17 cellular contexts compared by ENCODE assay signal in the genomic region with DNA sequence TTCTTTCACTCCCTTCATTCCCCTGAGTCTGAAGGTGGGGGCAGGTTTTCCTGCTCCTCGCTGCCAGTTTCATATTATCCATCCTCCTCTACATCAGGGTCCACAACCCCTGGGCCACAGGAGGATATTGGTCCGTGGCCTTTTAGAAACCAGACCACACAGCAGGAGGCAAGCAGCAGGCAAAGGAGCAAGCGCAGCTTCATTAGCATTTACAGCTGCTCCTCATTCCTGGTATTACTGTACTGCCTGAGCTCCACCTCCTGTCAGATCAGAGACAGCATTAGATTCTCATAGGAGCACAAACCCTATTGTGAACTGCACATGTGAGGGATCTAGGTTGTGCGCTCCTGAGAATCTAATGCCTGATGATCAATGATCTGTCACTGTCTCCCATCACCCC.
DNase-seq lines count a peak whose midpoint lies in the region; ATAC-seq, FAIRE-seq and TF ChIP-seq lines count a peak whose summit lies in the region.
"Had no signal": no experiment of that assay in that cellular context is flagged by ENCODE, and none has a peak within 500 bp of the region (broad histone marks: within the 10 kb centered on the region; RNA-seq: fewer than 3 reads in every experiment).

No MANE protein-coding gene starts in this region.

- H3K27me3 ChIP-seq in SK-N-SH (ENCODE audit: insufficient read depth), result peaks cover 8% of the 10 kb centered on the region; the same call in 1 of the 2 replicates
- H3K27me3 ChIP-seq in H1 (replicated peaks in 1 of 4; ENCODE audit: control insufficient read depth in 3 of 4, extremely low read depth in 1 of 4, insufficient read depth in 3 of 4, low read length in 3 of 4), result no peaks in the 10 kb centered on the region
- no peaks in the 10 kb centered on the region for H3K27me3 ChIP-seq in right cardiac atrium (ENCODE audit: control insufficient read depth, insufficient read depth)

- H3K4me2 ChIP-seq in SK-N-SH (no peak overlapping the region), H1 (ENCODE audit: insufficient read depth in 1 of 2, low read depth in 2 of 2, low read length in 2 of 2) (no peak overlapping the region)

- H3K4me1 ChIP-seq in SK-N-SH (ENCODE audit: control insufficient read depth in 1 of 2, insufficient read depth in 2 of 2, low read depth in 1 of 2, low read length in 1 of 2), result 0 out of 4 replicates have a peak, but pooled peaks cover 0 to 4% of the 10 kb centered on the region in 2 experiments
- H3K4me1 ChIP-seq in H1 (replicated peaks in 1 of 4; ENCODE audit: control insufficient read depth in 3 of 4, insufficient read depth in 4 of 4, low read length in 3 of 4), result peaks cover 0 to 4% (median 1%) of the 10 kb centered on the region in 4 experiments; a peak in 3 of 7 replicates
- H3K4me1 ChIP-seq in right cardiac atrium (ENCODE audit: control insufficient read depth, insufficient read depth, low read length), result peaks cover 2% of the 10 kb centered on the region
- H3K4me1 ChIP-seq: Caco-2 had no signal

- H2BK120ac ChIP-seq in H1 (replicated peaks; ENCODE audit: low read depth, low read length), result no peak overlapping the region

- no peak overlapping the region for H4K5ac ChIP-seq in H1 (ENCODE audit: insufficient read length, low read depth, low read length)

- no peak overlapping the region for H3K27ac ChIP-seq in SK-N-SH (ENCODE audit: low read depth in 2 of 2, low read length in 1 of 2)
- no peak overlapping the region for H3K27ac ChIP-seq in H1 (ENCODE audit: low read depth, low read length)
- no peak overlapping the region for H3K27ac ChIP-seq in right cardiac atrium (ENCODE audit: low read length)
- H3K27ac ChIP-seq: RWPE1 had no signal

- H3K4ac ChIP-seq in H1 (replicated peaks; ENCODE audit: insufficient read length, low read depth, low read length), result no peak overlapping the region

- TF ChIP-seq POLR2A in H1 (IDR thresholded peaks at IDR 0.05; ENCODE audit: control extremely low read depth in 1 of 2, low read depth in 2 of 2, low read length in 2 of 2), result no peak

- H3K79me2 ChIP-seq in SK-N-SH (ENCODE audit: insufficient read depth) (no peaks in the 10 kb centered on the region), H1 (ENCODE audit: control insufficient read depth in 1 of 2, insufficient read depth in 2 of 2, low read length in 2 of 2) (no peaks in the 10 kb centered on the region)

- H4K91ac ChIP-seq in H1 (replicated peaks; ENCODE audit: insufficient read length, low read length), result no peak overlapping the region

- peak overlapping the region; percentile 50; the same call in 1 of the 2 replicates for H2BK12ac ChIP-seq in H1 (ENCODE audit: low read depth, low read length)

- TF ChIP-seq CTCF in SK-N-SH (IDR thresholded peaks at IDR 0.05), result no peak
- TF ChIP-seq CTCF in H1 (IDR thresholded peaks at IDR 0.05; ENCODE audit: control extremely low read depth in 1 of 3, insufficient read depth in 1 of 3, low read depth in 1 of 3, low read length in 3 of 3), result no peak

- intact Hi-C loops in right cardiac atrium (cut with DNase I), result no loop called here

- DNase-seq in SK-N-SH (no peak), NCI-H524 treated with DMSO at 0.1 percent for 48 hours (lab: John Stamatoyannopoulos, UW) (peak; percentile 25), H1 (ENCODE audit: low read depth in 1 of 2, low spot score in 2 of 2) (no peak), right cardiac atrium (no peak)
- DNase-seq in activated CD4-positive, CD25-positive, alpha-beta regulatory T cell (lab: John Stamatoyannopoulos, UW), result no peak
- DNase-seq: Caco-2; CD4-positive, alpha-beta T cell; KBM-7; NCI-H1105; NCI-H1694 treated with DMSO at 0.1 percent for 48 hours; NCI-H2107; SIG-M5 had no signal

- H2BK5ac ChIP-seq in H1 (ENCODE audit: low read depth, low read length), result no peak overlapping the region

- CTCF ChIA-PET in SK-N-SH (lab: Yijun Ruan, JAX) (no interaction called here), H1 (lab: Charles Lee; ENCODE audit: partially characterized antibody) (no interaction called here)

- no peak overlapping the region for H4K8ac ChIP-seq in H1 (ENCODE audit: extremely low read depth, insufficient read depth, low read length)

- ATAC-seq in SK-N-SH treated with all-trans-retinoic acid at 6 μM for 48 hours (peak; percentile 45), GM18858 (IDR thresholded peaks at IDR 0.05; ENCODE audit: unreplicated experiment) (no peak), right cardiac atrium (no peak)
- ATAC-seq: GM12878 had no signal

- TF ChIP-seq RAD21 in SK-N-SH (IDR thresholded peaks at IDR 0.05; ENCODE audit: low read length), result no peak
- TF ChIP-seq RAD21 in H1 (IDR thresholded peaks at IDR 0.05 in 1 of 2, conservative IDR thresholded peaks at IDR 0.05 in 1 of 2; ENCODE audit: low read depth in 2 of 2, low read length in 2 of 2), result no peak

- H2BK15ac ChIP-seq in H1 (ENCODE audit: low read length), result no peak overlapping the region

- 49% methylated on average over 4 of the region's 4 CpGs for WGBS in SK-N-SH (ENCODE audit: low lambda C conversion rate)
- 83% methylated on average over 4 of the region's 4 CpGs; no CpG with 5 or more reads in 1 of the 2 experiments for WGBS in H1 (ENCODE audit: extremely low coverage in 1 of 2, insufficient coverage in 1 of 2, insufficient read length in 1 of 2, insufficient replicate concordance in 2 of 2, low coverage in 1 of 2, low lambda C conversion rate in 2 of 2, missing lambda C conversion rate in 1 of 2), 2 experiments
- WGBS in right cardiac atrium, result 80% methylated on average over 4 of the region's 4 CpGs

- H3K23me2 ChIP-seq in H1 (ENCODE audit: low read depth, low read length), result no peaks in the 10 kb centered on the region

- H2AK5ac ChIP-seq in H1 (ENCODE audit: low read depth, low read length), result no peak overlapping the region

- no peak for FAIRE-seq in H1 (lab: Jason Lieb, UNC)
- FAIRE-seq: A204.1, GM12878 had no signal

- H3K9ac ChIP-seq in SK-N-SH (no peak overlapping the region), H1 (replicated peaks in 1 of 4; ENCODE audit: extremely low read depth in 1 of 4, low read depth in 3 of 4, low read length in 3 of 4) (no peak overlapping the region)

- no peaks in the 10 kb centered on the region for H3K9me3 ChIP-seq in SK-N-SH
- H3K9me3 ChIP-seq in H1 (ENCODE audit: insufficient read depth in 2 of 2, low read depth in 1 of 2, low read length in 1 of 2), result no peaks in the 10 kb centered on the region
- no peaks in the 10 kb centered on the region for H3K9me3 ChIP-seq in right cardiac atrium (ENCODE audit: control insufficient read depth, low read length)
- H3K9me3 ChIP-seq: Caco-2 had no signal

- H3K18ac ChIP-seq in H1 (ENCODE audit: extremely low read depth, low read length), result no peak overlapping the region

- H3F3A ChIP-seq in SK-N-SH (replicated peaks; ENCODE audit: insufficient read depth), result peaks cover 9% of the 10 kb centered on the region

- H3K36me3 ChIP-seq in SK-N-SH (replicated peaks in 1 of 2; ENCODE audit: control insufficient read depth in 1 of 2, insufficient read depth in 2 of 2, low read length in 1 of 2), result no peaks in the 10 kb centered on the region
- H3K36me3 ChIP-seq in H1 (ENCODE audit: control insufficient read depth in 2 of 4, insufficient read depth in 4 of 4, low read length in 3 of 4), result no peaks in the 10 kb centered on the region

- H3K9me2 ChIP-seq in SK-N-SH, result no peaks in the 10 kb centered on the region

- H3K56ac ChIP-seq in H1 (replicated peaks; ENCODE audit: insufficient read length, low read depth, low read length), result no peak overlapping the region

- TF ChIP-seq EP300 in SK-N-SH (IDR thresholded peaks at IDR 0.05; ENCODE audit: borderline replicate concordance in 1 of 2, low read depth in 1 of 2, low read length in 1 of 2) (no peak), H1 (IDR thresholded peaks at IDR 0.05; ENCODE audit: borderline replicate concordance in 1 of 2, low read depth in 2 of 2, low read length in 2 of 2) (no peak)

- H3K79me1 ChIP-seq in H1 (ENCODE audit: low read depth, low read length), result no peaks in the 10 kb centered on the region

- POLR2A ChIA-PET in SK-N-SH (lab: Yijun Ruan, JAX), result no interaction called here
- POLR2A ChIA-PET in H1 (lab: Charles Lee; ENCODE audit: partially characterized antibody), result no interaction called here

- H4K20me1 ChIP-seq in SK-N-SH (ENCODE audit: insufficient read depth) (no peaks in the 10 kb centered on the region), H1 (replicated peaks in 1 of 2; ENCODE audit: control insufficient read depth in 1 of 2, insufficient read depth in 2 of 2, low read length in 2 of 2) (no peaks in the 10 kb centered on the region)

- H3K4me3 ChIP-seq in SK-N-SH (ENCODE audit: low read depth in 2 of 2, low read length in 1 of 2) (no peak overlapping the region), H1 (ENCODE audit: extremely low read depth in 1 of 4, insufficient read depth in 2 of 4, low read depth in 3 of 4, low read length in 4 of 4) (no peak overlapping the region), right cardiac atrium (ENCODE audit: low read length) (no peak overlapping the region)
- H3K4me3 ChIP-seq: GM12878 had no signal

- no peak overlapping the region for H3K23ac ChIP-seq in H1 (ENCODE audit: insufficient read length)

- H2BK20ac ChIP-seq in H1 (ENCODE audit: low read length), result no peak overlapping the region

- no peak overlapping the region for H3K14ac ChIP-seq in H1 (ENCODE audit: insufficient read length)

- no peak overlapping the region for H2AFZ ChIP-seq in SK-N-SH (ENCODE audit: low read depth)
- H2AFZ ChIP-seq in H1 (ENCODE audit: low read length), result no peak overlapping the region

TF ChIP-seq in SK-N-SH, 30 proteins besides CTCF, POLR2A, EP300 and RAD21 (continues in another document):
- TF ChIP-seq, protein P1, sequence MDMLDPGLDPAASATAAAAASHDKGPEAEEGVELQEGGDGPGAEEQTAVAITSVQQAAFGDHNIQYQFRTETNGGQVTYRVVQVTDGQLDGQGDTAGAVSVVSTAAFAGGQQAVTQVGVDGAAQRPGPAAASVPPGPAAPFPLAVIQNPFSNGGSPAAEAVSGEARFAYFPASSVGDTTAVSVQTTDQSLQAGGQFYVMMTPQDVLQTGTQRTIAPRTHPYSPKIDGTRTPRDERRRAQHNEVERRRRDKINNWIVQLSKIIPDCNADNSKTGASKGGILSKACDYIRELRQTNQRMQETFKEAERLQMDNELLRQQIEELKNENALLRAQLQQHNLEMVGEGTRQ (IDR thresholded peaks at IDR 0.05; ENCODE audit: borderline replicate concordance, low read depth, low read length), result no peak
- no peak for TF ChIP-seq POLR2AphosphoS5 (IDR thresholded peaks at IDR 0.05; ENCODE audit: low read depth, low read length)
- TF ChIP-seq GABPA (IDR thresholded peaks at IDR 0.05; ENCODE audit: low read depth), result no peak

TF ChIP-seq in H1, 55 proteins besides CTCF, POLR2A, EP300 and RAD21 (continues in another document):
- TF ChIP-seq KDM4A (IDR thresholded peaks at IDR 0.05; ENCODE audit: low read depth, low read length, severe bottlenecking) (no peak), TAF1 (IDR thresholded peaks at IDR 0.05; ENCODE audit: low read depth, low read length) (no peak), CEBPB (IDR thresholded peaks at IDR 0.05; ENCODE audit: low read depth, low read length) (no peak), EGR1 (IDR thresholded peaks at IDR 0.05; ENCODE audit: borderline replicate concordance, low read depth, low read length) (no peak), HDAC6 (IDR thresholded peaks at IDR 0.05; ENCODE audit: low read depth, low read length) (no peak), SP4 (IDR thresholded peaks at IDR 0.05; ENCODE audit: low read length) (no peak)
